In the genomic region with DNA sequence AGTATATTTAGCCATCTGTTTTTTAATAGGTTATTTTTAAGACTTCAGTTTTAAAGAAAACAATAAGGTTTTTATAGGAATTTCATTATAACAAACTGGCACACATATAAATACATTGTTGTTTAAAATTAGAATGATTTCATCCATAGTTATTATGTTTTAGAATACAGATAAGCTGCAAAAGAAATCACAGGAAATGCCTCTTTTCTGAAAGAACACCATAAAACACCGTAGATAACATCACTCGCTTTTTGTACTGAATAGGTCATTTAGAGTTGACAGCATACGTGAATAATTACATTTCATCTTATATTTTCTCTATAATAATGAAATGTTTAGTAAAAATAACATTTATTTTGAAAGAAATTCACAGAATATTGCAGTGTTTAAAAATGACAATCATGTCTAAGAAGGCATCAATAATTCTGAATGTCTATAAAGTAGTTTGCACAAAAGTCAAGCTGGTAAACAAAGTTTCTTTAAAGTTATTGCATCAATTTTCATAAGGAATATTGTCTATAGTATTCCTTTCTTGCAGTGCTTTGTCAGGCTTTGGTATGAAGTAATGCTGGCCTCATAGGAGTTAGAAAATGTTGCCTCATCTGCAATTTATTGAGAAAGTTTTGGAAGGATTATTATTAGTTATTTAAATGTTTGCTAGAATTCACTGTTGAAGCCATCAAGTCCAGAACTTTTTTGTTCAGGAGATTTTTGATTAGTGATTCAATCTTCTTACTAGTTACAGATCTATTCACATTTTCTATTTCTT, we compare ENCODE assay signal across 31 cellular contexts. TPM values are rescaled to one million over a fixed set of nuclear protein-coding genes. Genes with fewer than 3 reads are reported as not detected.
"Had no signal": no experiment of that assay in that cellular context is flagged by ENCODE, and none has a peak within 500 bp of the region (broad histone marks: within the 10 kb centered on the region; RNA-seq: fewer than 3 reads in every experiment).

No MANE protein-coding gene starts in this region.

- H3K4me1 ChIP-seq: adrenal gland, ascending aorta, breast epithelium, esophagus squamous epithelium, foreskin keratinocyte, gastrocnemius medialis, heart left ventricle had no signal

- H3K9me3 ChIP-seq: adrenal gland, ascending aorta, gastrocnemius medialis had no signal

- H3K27me3 ChIP-seq: adrenal gland, ascending aorta, breast epithelium, cardiac muscle cell, esophagus squamous epithelium, foreskin keratinocyte, gastrocnemius medialis, heart left ventricle had no signal

- H3K4me3 ChIP-seq: adrenal gland, ascending aorta, breast epithelium, cardiac muscle cell, coronary artery, esophagus squamous epithelium, gastrocnemius medialis, heart left ventricle had no signal

- DNase-seq: activated CD4-positive, alpha-beta memory T cell treated with anti-CD3 and anti-CD28 coated beads for 36 hours; activated CD4-positive, alpha-beta T cell treated with anti-CD3 and anti-CD28 coated beads for 36 hours; activated CD4-positive, alpha-beta T cell treated with anti-CD3 and anti-CD28 coated beads, Interleukin-2, amount 10 ng/mL, durations not matched to agents 24 days and 14 days; activated CD4-positive, CD25-positive, alpha-beta regulatory T cell; activated CD4-positive, CD25-positive, alpha-beta regulatory T cell treated with anti-CD3 and anti-CD28 coated beads, Interleukin-2, amount 50 U/mL, for 72 hours; activated CD8-positive, alpha-beta memory T cell treated with anti-CD3 and anti-CD28 coated beads, Interleukin-2, amount 10 ng/mL, durations not matched to agents 7 days and 5 days; activated CD8-positive, alpha-beta memory T cell treated with anti-CD3 and anti-CD28 coated beads, Interleukin-2, amount 50 U/mL, for 4 hours; activated CD8-positive, alpha-beta T cell treated with anti-CD3 and anti-CD28 coated beads, Interleukin-2, amount 10 ng/mL, durations not matched to agents 7 days and 5 days; activated effector memory CD4-positive, alpha-beta T cell treated with anti-CD3 and anti-CD28 coated beads, Interleukin-2, amount 50 U/mL, for 16 hours; activated naive CD4-positive, alpha-beta T cell treated with anti-CD3 and anti-CD28 coated beads for 36 hours; activated naive CD8-positive, alpha-beta T cell treated with anti-CD3 and anti-CD28 coated beads for 36 hours; activated naive CD8-positive, alpha-beta T cell treated with anti-CD3 and anti-CD28 coated beads, Interleukin-2, amount 50 U/mL, for 24 hours; activated T-cell treated with anti-CD3 and anti-CD28 coated beads, Interleukin-2, amount 50 U/mL, for 1 hour; activated T-cell treated with anti-CD3 and anti-CD28 coated beads, Interleukin-2, amount 50 U/mL, for 48 hours; adrenal gland; effector CD4-positive, alpha-beta T cell; effector memory CD8-positive, alpha-beta T cell; esophagus squamous epithelium; foreskin keratinocyte; gastrocnemius medialis; glutamatergic neuron; heart left ventricle; T-helper 2 cell had no signal

- H3K36me3 ChIP-seq: adrenal gland, ascending aorta, breast epithelium, cardiac muscle cell, esophagus squamous epithelium, gastrocnemius medialis, heart left ventricle had no signal

- H3K27ac ChIP-seq: adrenal gland, ascending aorta, breast epithelium, cardiac muscle cell, coronary artery, epithelial cell of prostate, esophagus squamous epithelium, foreskin keratinocyte, gastrocnemius medialis, heart left ventricle had no signal

RNA-seq across cellular contexts. Expression of gene VEGFC, which starts 17.9 kb away (rescaled TPM):
- total RNA-seq: activated CD4-positive, alpha-beta memory T cell treated with anti-CD3 and anti-CD28 coated beads for 36 hours; activated CD4-positive, alpha-beta T cell treated with anti-CD3 and anti-CD28 coated beads for 36 hours; activated CD4-positive, alpha-beta T cell treated with anti-CD3 and anti-CD28 coated beads, Interleukin-2, amount 10 ng/mL, durations not matched to agents 24 days and 14 days; activated CD8-positive, alpha-beta memory T cell treated with anti-CD3 and anti-CD28 coated beads for 36 hours; activated CD8-positive, alpha-beta memory T cell treated with anti-CD3 and anti-CD28 coated beads, Interleukin-2, amount 10 ng/mL, durations not matched to agents 7 days and 5 days; activated CD8-positive, alpha-beta T cell treated with anti-CD3 and anti-CD28 coated beads, Interleukin-2, amount 10 ng/mL, durations not matched to agents 7 days and 5 days; activated naive CD4-positive, alpha-beta T cell treated with anti-CD3 and anti-CD28 coated beads for 36 hours; activated naive CD8-positive, alpha-beta T cell treated with anti-CD3 and anti-CD28 coated beads for 36 hours; activated T-helper 1 cell treated with anti-CD3 and anti-CD28 coated beads, Interleukin-12 subunit alpha, Interleukin-12 subunit beta, Interleukin-2, Interleukin-4 antibody, amounts not matched to agents 30 ng/mL and 10 ng/mL and 1 ng/mL, durations not matched to agents 14 hours and 24 hours and 36 hours; T-helper 1 cell treated with Interleukin-12 subunit alpha and Interleukin-12 subunit beta and Interleukin-4 antibody, amounts not matched to agents 30 ng/mL and 1 ng/mL, for 36 hours had no signal
